1 cellular context compared by ENCODE assay signal in the genomic region with DNA sequence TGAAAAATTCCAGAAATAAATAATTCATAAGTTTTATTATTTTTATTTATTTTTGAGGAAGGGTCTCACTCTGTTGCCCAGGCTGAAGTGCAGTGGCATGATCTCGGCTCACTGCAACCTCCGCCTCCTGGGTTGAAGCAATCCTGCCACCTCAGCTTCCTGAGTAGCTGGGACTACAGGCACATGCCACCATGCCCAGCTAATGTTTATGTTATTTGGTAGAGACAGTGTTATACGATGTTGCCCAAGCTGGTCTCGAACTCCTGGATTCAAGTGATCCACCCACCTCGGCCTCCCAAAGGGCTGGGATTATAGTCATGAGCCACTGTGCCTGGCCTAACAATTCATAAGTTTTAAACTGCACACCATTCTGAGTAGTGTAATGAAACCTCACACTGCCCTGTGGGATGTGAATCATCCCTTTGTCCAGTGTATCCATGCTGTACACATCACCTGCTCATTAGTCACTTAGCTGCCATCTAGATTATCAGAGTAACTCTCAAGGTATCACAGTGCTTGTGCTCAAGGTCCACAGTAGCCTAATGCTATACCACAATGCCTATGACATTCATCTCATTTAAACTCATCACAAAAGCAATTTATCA.
TF ChIP-seq lines count a peak whose summit lies in the region.

No MANE protein-coding gene starts in this region.

TF ChIP-seq in IMR-90, 13 proteins besides CTCF, POLR2A, EP300 and RAD21 (continued from another document):
- TF ChIP-seq, protein P1, sequence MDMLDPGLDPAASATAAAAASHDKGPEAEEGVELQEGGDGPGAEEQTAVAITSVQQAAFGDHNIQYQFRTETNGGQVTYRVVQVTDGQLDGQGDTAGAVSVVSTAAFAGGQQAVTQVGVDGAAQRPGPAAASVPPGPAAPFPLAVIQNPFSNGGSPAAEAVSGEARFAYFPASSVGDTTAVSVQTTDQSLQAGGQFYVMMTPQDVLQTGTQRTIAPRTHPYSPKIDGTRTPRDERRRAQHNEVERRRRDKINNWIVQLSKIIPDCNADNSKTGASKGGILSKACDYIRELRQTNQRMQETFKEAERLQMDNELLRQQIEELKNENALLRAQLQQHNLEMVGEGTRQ (IDR thresholded peaks at IDR 0.05; ENCODE audit: low read depth, low read length): no peak
- TF ChIP-seq FOS (IDR thresholded peaks at IDR 0.05; ENCODE audit: low read depth, low read length) (no peak), CEBPB (IDR thresholded peaks at IDR 0.05; ENCODE audit: low read depth, low read length) (no peak)
TF ChIP-seq in IMR-90: peak in this region for 2.
